ENCODE assay signal across 7 cellular contexts in the genomic region with DNA sequence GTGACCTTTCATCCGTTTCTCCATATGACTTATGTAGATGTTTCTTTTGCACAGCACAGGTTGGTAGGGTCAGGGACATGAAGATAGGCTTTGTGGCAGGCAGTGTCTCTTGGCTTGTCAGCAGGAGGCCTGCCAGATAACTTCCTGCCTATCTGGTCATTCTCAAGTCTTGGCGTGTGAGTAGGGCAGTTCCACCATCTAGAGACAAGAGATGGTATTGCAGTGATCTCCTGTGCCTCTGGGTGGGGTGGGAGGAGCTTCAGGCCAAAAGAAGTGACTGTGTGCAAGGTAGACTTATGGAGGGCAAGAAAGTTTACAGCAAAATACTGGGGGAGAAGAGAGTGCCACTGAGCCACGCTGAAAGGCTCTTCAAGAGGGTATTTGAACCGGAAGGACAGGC. TPM values are rescaled to one million over a fixed set of nuclear protein-coding genes. Genes with fewer than 3 reads are reported as not detected.
DNase-seq lines count a peak whose midpoint lies in the region; ATAC-seq and TF ChIP-seq lines count a peak whose summit lies in the region.

No MANE protein-coding gene starts in this region.

- peak; percentile 91 for DNase-seq in MM.1S
- peak; percentile 45 to 81 (median 70) for DNase-seq in T-cell
- peak; percentile 81 to 95 (median 87) for DNase-seq in adrenal gland
- peak in 2 of 3 donors; percentile 48 to 83 for DNase-seq in right cardiac atrium
- peak; percentile 83 for DNase-seq in sigmoid colon

- H3K9me3 ChIP-seq in HEK293 (ENCODE audit: control insufficient read depth, insufficient read depth, low read depth, low read length), result no peaks in the 10 kb centered on the region
- H3K9me3 ChIP-seq in MM.1S (replicated peaks; ENCODE audit: insufficient read depth, low read length), result no peaks in the 10 kb centered on the region
- no peaks in the 10 kb centered on the region for H3K9me3 ChIP-seq in adrenal gland (replicated peaks in 1 of 3)
- no peaks in the 10 kb centered on the region for H3K9me3 ChIP-seq in right cardiac atrium (ENCODE audit: control insufficient read depth, low read length)
- no peaks in the 10 kb centered on the region for H3K9me3 ChIP-seq in sigmoid colon

- H3K27me3 Mint-ChIP-seq in T-cell, result no peaks in the 10 kb centered on the region

- TF ChIP-seq POLR2A in adrenal gland (IDR thresholded peaks at IDR 0.05) (no peak), sigmoid colon (IDR thresholded peaks at IDR 0.05) (no peak)

- CTCF ChIA-PET in HEK293 (lab: Yijun Ruan, JAX) (interaction anchor here (0.6 to 4.5 kb wide), 27 partner anchors 9 to 1257 kb away, joined by 3 to 71 read pairs (median 4); a partner anchor contains a TSS), T-cell (lab: Charles Lee) (interaction anchor here (0.6 to 3.9 kb wide), 22 partner anchors 9 to 297 kb away, joined by 3 to 89 read pairs (median 7); a partner anchor contains a TSS)

- no peaks in the 10 kb centered on the region for H3K9me2 ChIP-seq in MM.1S (replicated peaks; ENCODE audit: insufficient read depth, low read length)

- ATAC-seq in T-cell (replicated peaks in 1 of 4) (peak; percentile 69 to 79 (median 73)), right cardiac atrium (peak; percentile 66 to 75)

- 0 out of 2 replicates have a peak overlapping the region, but pooled peaks have one; percentile 1 for H2AFZ ChIP-seq in MM.1S (ENCODE audit: low read length)

- POLR2A ChIA-PET in HEK293 (lab: Yijun Ruan, JAX), result interaction anchor here (1.0 to 1.4 kb wide), 2 partner anchors 10 to 180 kb away, joined by 3 to 6 read pairs; no protein-coding TSS in a partner anchor
- POLR2A ChIA-PET in T-cell (lab: Charles Lee), result interaction anchor here (0.6 to 2.2 kb wide), 5 partner anchors 10 to 241 kb away, joined by 3 to 9 read pairs (median 8); a partner anchor contains a TSS

- H3K36me3 ChIP-seq in HEK293 (ENCODE audit: control insufficient read depth in 2 of 2, insufficient read depth in 1 of 2, low read length in 2 of 2) (peaks cover 0 to 96% of the 10 kb centered on the region in 2 experiments; a peak in 2 of 3 replicates), MM.1S (replicated peaks; ENCODE audit: insufficient read depth, low read length) (0 out of 2 replicates have a peak, but pooled peaks cover 2% of the 10 kb centered on the region), adrenal gland (replicated peaks in 1 of 2) (peaks cover 0 to 26% of the 10 kb centered on the region in 2 donors), sigmoid colon (peaks cover 7 to 45% (median 20%) of the 10 kb centered on the region in 4 donors)

- intact Hi-C loops in adrenal gland (cut with DNase I) (loop anchor here (5.0 to 10.0 kb wide), 2 partner anchors 180 to 297 kb away; a partner anchor contains a TSS), right cardiac atrium (cut with DNase I) (loop anchor here in 2 of 4 donors (5.0 to 10.0 kb wide), 2 partner anchors 180 to 287 kb away; a partner anchor contains a TSS), sigmoid colon (cut with DNase I) (no loop called here)

- H3K27me3 ChIP-seq in MM.1S (replicated peaks; ENCODE audit: insufficient read depth, low read length), result no peaks in the 10 kb centered on the region
- H3K27me3 ChIP-seq in adrenal gland, result no peaks in the 10 kb centered on the region
- no peaks in the 10 kb centered on the region for H3K27me3 ChIP-seq in right cardiac atrium (ENCODE audit: control insufficient read depth, insufficient read depth)
- H3K27me3 ChIP-seq in sigmoid colon, result no peaks in the 10 kb centered on the region

- no peaks in the 10 kb centered on the region for H3K9me3 Mint-ChIP-seq in T-cell

- peaks cover 13% of the 10 kb centered on the region for H3F3A ChIP-seq in MM.1S (ENCODE audit: insufficient read depth, low read length)

- TF ChIP-seq CTCF in GM12873 (IDR thresholded peaks at IDR 0.05; ENCODE audit: insufficient read depth, low read depth, low read length, missing control alignments) (peak; percentile 91), HEK293 (tag by site-specific recombination; IDR thresholded peaks at IDR 0.05) (0 out of 2 replicates have a peak, but pooled peaks have one; percentile 58), MM.1S (IDR thresholded peaks at IDR 0.05; ENCODE audit: low read length) (peak; percentile 96), adrenal gland (IDR thresholded peaks at IDR 0.05) (peak; percentile 77 to 99 (median 96)), sigmoid colon (IDR thresholded peaks at IDR 0.05) (peak; percentile 73 to 83 (median 80))

- 12 to 20% (median 13%) methylated on average over 4 of the region's 4 CpGs for WGBS in adrenal gland, 4 donors
- WGBS in right cardiac atrium, result 15% methylated on average over 4 of the region's 4 CpGs
- 25 to 26% methylated on average over 4 of the region's 4 CpGs for WGBS in sigmoid colon, 2 donors

- peak overlapping the region; percentile 48 for H3K4me2 ChIP-seq in MM.1S (ENCODE audit: low read depth, low read length)

- no peak for TF ChIP-seq EP300 in sigmoid colon (IDR thresholded peaks at IDR 0.05)

- H3K79me2 ChIP-seq in MM.1S (ENCODE audit: low read length), result peaks cover 18% of the 10 kb centered on the region

- H3K4me3 ChIP-seq in HEK293 (ENCODE audit: low read depth, low read length) (no peak overlapping the region), MM.1S (ENCODE audit: low read length) (no peak overlapping the region), adrenal gland (no peak overlapping the region), right cardiac atrium (ENCODE audit: low read length) (no peak overlapping the region), sigmoid colon (no peak overlapping the region)

- no peaks in the 10 kb centered on the region for H3K4me1 ChIP-seq in HEK293 (ENCODE audit: control insufficient read depth, insufficient read depth, low read length)
- peaks cover 36% of the 10 kb centered on the region for H3K4me1 ChIP-seq in MM.1S (ENCODE audit: low read length)
- peaks cover 20 to 49% of the 10 kb centered on the region in 2 donors for H3K4me1 ChIP-seq in adrenal gland (replicated peaks in 1 of 2)
- H3K4me1 ChIP-seq in right cardiac atrium (ENCODE audit: control insufficient read depth, insufficient read depth, low read length), result peaks cover 38% of the 10 kb centered on the region
- H3K4me1 ChIP-seq in sigmoid colon, result peaks cover 0 to 30% (median 18%) of the 10 kb centered on the region in 4 donors

- H3K27ac ChIP-seq in HEK293 (ENCODE audit: extremely low read depth, low read depth, low read length) (no peak overlapping the region), MM.1S (ENCODE audit: low read length) (peak overlapping the region; percentile 49; the same call in 1 of the 2 replicates), adrenal gland (peak overlapping the region in 3 of 5 donors; percentile 20 to 59 (median 26)), right cardiac atrium (ENCODE audit: low read length) (no peak overlapping the region), sigmoid colon (peak overlapping the region in 2 of 4 donors; percentile 30 to 31)

- peak overlapping the region; percentile 55 to 92 (median 58) for H3K4me3 Mint-ChIP-seq in T-cell

- H3K4me1 Mint-ChIP-seq in T-cell, result peaks cover 94 to 97% (median 96%) of the 10 kb centered on the region in 3 donors

- H3K27ac Mint-ChIP-seq in T-cell, result peak overlapping the region; percentile 78 to 79

- H3K9ac ChIP-seq in MM.1S (ENCODE audit: low read length), result peak overlapping the region; percentile 9; the same call in 1 of the 2 replicates

- no peaks in the 10 kb centered on the region for H4K20me1 ChIP-seq in MM.1S (ENCODE audit: insufficient read depth, low read length)

- H3K36me3 Mint-ChIP-seq in T-cell, result peaks cover 23% of the 10 kb centered on the region

TF ChIP-seq in HEK293, 187 proteins besides CTCF, POLR2A, EP300 and RAD21 (continues in another document):
- TF ChIP-seq, protein P1, sequence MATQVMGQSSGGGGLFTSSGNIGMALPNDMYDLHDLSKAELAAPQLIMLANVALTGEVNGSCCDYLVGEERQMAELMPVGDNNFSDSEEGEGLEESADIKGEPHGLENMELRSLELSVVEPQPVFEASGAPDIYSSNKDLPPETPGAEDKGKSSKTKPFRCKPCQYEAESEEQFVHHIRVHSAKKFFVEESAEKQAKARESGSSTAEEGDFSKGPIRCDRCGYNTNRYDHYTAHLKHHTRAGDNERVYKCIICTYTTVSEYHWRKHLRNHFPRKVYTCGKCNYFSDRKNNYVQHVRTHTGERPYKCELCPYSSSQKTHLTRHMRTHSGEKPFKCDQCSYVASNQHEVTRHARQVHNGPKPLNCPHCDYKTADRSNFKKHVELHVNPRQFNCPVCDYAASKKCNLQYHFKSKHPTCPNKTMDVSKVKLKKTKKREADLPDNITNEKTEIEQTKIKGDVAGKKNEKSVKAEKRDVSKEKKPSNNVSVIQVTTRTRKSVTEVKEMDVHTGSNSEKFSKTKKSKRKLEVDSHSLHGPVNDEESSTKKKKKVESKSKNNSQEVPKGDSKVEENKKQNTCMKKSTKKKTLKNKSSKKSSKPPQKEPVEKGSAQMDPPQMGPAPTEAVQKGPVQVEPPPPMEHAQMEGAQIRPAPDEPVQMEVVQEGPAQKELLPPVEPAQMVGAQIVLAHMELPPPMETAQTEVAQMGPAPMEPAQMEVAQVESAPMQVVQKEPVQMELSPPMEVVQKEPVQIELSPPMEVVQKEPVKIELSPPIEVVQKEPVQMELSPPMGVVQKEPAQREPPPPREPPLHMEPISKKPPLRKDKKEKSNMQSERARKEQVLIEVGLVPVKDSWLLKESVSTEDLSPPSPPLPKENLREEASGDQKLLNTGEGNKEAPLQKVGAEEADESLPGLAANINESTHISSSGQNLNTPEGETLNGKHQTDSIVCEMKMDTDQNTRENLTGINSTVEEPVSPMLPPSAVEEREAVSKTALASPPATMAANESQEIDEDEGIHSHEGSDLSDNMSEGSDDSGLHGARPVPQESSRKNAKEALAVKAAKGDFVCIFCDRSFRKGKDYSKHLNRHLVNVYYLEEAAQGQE (tag by site-specific recombination; IDR thresholded peaks at IDR 0.05), result no peak

RNA-seq across cellular contexts. Expression of a gene that starts 11.0 kb away (rescaled TPM):
- 10 to 100 TPM; 35.9 to 51.0 (median 47.0) TPM for total RNA-seq in T-cell
- 100 to 1,000 TPM in 6 of 8 donors, 10 to 100 TPM in 2; 64.7 to 207 (median 138) TPM for total RNA-seq in adrenal gland
- polyA plus RNA-seq in adrenal gland, result 100 to 1,000 TPM; 121 to 174 (median 126) TPM
- total RNA-seq in right cardiac atrium, result 10 to 100 TPM; 37.6 to 40.2 (median 38.3) TPM
- 67.8 TPM for polyA plus RNA-seq in right cardiac atrium
- 10 to 100 TPM; 43.2 to 72.4 (median 70.2) TPM for total RNA-seq in sigmoid colon
- 10 to 100 TPM; 23.4 to 79.7 (median 30.7) TPM for polyA plus RNA-seq in sigmoid colon

RNA-seq across cellular contexts. Expression of a gene that starts 24.8 kb away (rescaled TPM):
- total RNA-seq in T-cell, result 1 to 10 TPM; 1.5 to 6.9 (median 2.2) TPM
- total RNA-seq in adrenal gland, result under 1 TPM in 6 of 8 donors, not detected in 2; 0.04 to 0.26 (median 0.16) TPM
- under 1 TPM in 2 of 3 donors, not detected in 1; 0.34 to 0.48 TPM for polyA plus RNA-seq in adrenal gland
- under 1 TPM; 0.06 to 0.40 (median 0.20) TPM for total RNA-seq in right cardiac atrium
- polyA plus RNA-seq in right cardiac atrium, result 0.09 TPM
- 1 to 10 TPM in 1 of 4 donors, under 1 TPM in 2, not detected in 1; under 0.01 to 1.3 (median 0.14) TPM for total RNA-seq in sigmoid colon
- under 1 TPM in 1 of 3 donors, not detected in 2; 0.13 TPM for polyA plus RNA-seq in sigmoid colon

Comparison
In these comparisons a context has a peak if more than half of its experiments do, and no peak if none do; other contexts are left out.
1. H3K27ac ChIP-seq: peak in MM.1S (single experiment) and adrenal gland (3 of 5); none in HEK293 (single experiment) and right cardiac atrium (single experiment).
2. Peak in every context shown above with its lines, with median percentiles within 50 percentile points of each other: CTCF ChIP-seq and DNase-seq.